2 cellular contexts compared by ENCODE assay signal in genomic region chr12:4969405-4969804, GRCh38.
TF ChIP-seq lines count a peak whose summit lies in the region.

No MANE protein-coding gene starts in this region.

TF ChIP-seq in GM12878, 131 proteins besides CTCF, POLR2A, EP300 and RAD21:
- no peak for TF ChIP-seq ZNF687 (IDR thresholded peaks at IDR 0.05)
- peak; percentile 67; the same call in 1 of the 2 replicates for TF ChIP-seq ZNF24 (IDR thresholded peaks at IDR 0.05)

TF ChIP-seq in K562, 482 proteins besides CTCF, POLR2A, EP300 and RAD21:
- TF ChIP-seq CBX3 (IDR thresholded peaks at IDR 0.05; ENCODE audit: borderline replicate concordance in 1 of 2, low read length in 2 of 2) (no peak), KHSRP (IDR thresholded peaks at IDR 0.05) (no peak), HMGXB4 (CRISPR knock-in tag; IDR thresholded peaks at IDR 0.05) (no peak), ZNF24 (IDR thresholded peaks at IDR 0.05) (peak; percentile 65)
TF ChIP-seq in K562: peak in this region for 1.
